33 cellular contexts compared by ENCODE assay signal in the genomic region with DNA sequence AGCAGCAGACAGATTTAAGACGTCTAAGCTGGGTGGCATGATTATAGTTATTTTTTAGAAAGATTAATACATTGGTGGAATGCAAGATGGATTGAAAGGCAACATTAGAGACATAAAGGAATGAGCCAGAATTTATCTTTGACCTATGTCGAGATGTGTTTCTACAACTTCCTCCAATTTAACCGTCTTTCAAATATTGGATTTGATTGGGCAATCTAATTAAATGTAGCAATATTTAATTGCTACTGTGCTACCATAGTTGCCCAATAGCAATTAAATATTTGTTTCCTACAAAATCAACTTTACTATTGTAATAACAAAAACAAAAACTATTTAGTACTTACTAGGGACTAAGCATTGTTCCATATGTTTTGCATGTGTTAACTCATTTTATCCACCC. TPM values are rescaled to one million over a fixed set of nuclear protein-coding genes. Genes with fewer than 3 reads are reported as not detected.
"Had no signal": no experiment of that assay in that cellular context is flagged by ENCODE, and none has a peak within 500 bp of the region (broad histone marks: within the 10 kb centered on the region; RNA-seq: fewer than 3 reads in every experiment).

No MANE protein-coding gene starts in this region.

- DNase-seq: natural killer cell; occipital lobe; ovary; posterior cingulate gyrus; psoas muscle; right cardiac atrium; stimulated activated CD4-positive, alpha-beta T cell treated with anti-CD3 and anti-CD28 coated beads, Interleukin-12 subunit alpha, Interleukin-12 subunit beta, amount 100 ng/mL, for 4 hours; stimulated activated CD4-positive, alpha-beta T cell treated with anti-CD3 and anti-CD28 coated beads, Interleukin-1b, Interleukin-23, amount 100 ng/mL, for 48 hours; stimulated activated CD4-positive, alpha-beta T cell treated with anti-CD3 and anti-CD28 coated beads, Interleukin-4, amount 100 ng/mL, for 1 hour; stimulated activated CD4-positive, alpha-beta T cell treated with anti-CD3 and anti-CD28 coated beads, Interleukin-4, amount 100 ng/mL, for 4 hours; stimulated activated CD8-positive, alpha-beta memory T cell treated with anti-CD3 and anti-CD28 coated beads, Interleukin-4, amount 100 ng/mL, for 48 hours; stimulated activated naive CD4-positive, alpha-beta T cell; stimulated activated naive CD8-positive, alpha-beta T cell treated with anti-CD3 and anti-CD28 coated beads, Interleukin-15, amount 100 ng/mL, for 72 hours; stimulated activated naive CD8-positive, alpha-beta T cell treated with anti-CD3 and anti-CD28 coated beads, Interleukin-15, Interleukin-2, amounts not matched to agents 100 U/mL and 50 U/mL, for 24 hours; substantia nigra; testis; tibial artery; transverse colon; upper lobe of right lung; uterus had no signal

- ATAC-seq: natural killer cell; psoas muscle; right cardiac atrium; sciatic nerve; stimulated activated memory B cell treated with anti-CD40 and anti-IgM and Interleukin-4, amounts not matched to agents 10 μg/mL and 1 μg/mL and 100 μg/mL, for 72 hours; stimulated activated naive CD8-positive, alpha-beta T cell treated with anti-CD3 and anti-CD28 coated beads, Interleukin-15, amount 100 ng/mL, for 72 hours; stimulated activated naive CD8-positive, alpha-beta T cell treated with anti-CD3 and anti-CD28 coated beads, Interleukin-15, Interleukin-2, amounts not matched to agents 100 U/mL and 50 U/mL, for 24 hours; upper lobe of right lung had no signal

- H3K4me2 ChIP-seq: neural progenitor cell, smooth muscle cell had no signal

- H3K27me3 ChIP-seq: neural progenitor cell, ovary, suprapubic skin, testis, tibial artery, transverse colon, upper lobe of right lung, uterus had no signal

- H3K4me3 ChIP-seq: neural progenitor cell, ovary, psoas muscle, skin epidermis, smooth muscle cell, spleen, suprapubic skin, testis, tibial artery, transverse colon, upper lobe of right lung, uterus had no signal

- H3K9ac ChIP-seq: neural progenitor cell, parathyroid adenoma had no signal

- H2AFZ ChIP-seq: neural progenitor cell, parathyroid adenoma had no signal

- H3K79me2 ChIP-seq: parathyroid adenoma had no signal

- H3K27ac ChIP-seq: neural progenitor cell, ovary, parathyroid adenoma, psoas muscle, skin epidermis, suprapubic skin, testis, tibial artery, transverse colon, upper lobe of right lung, uterus had no signal

- H3K4me1 ChIP-seq: neural progenitor cell, parathyroid adenoma, psoas muscle, spleen, suprapubic skin, testis, tibial artery, transverse colon, upper lobe of right lung, uterus had no signal

- H3K36me3 ChIP-seq: neural progenitor cell, ovary, spleen, suprapubic skin, tibial artery, transverse colon, upper lobe of right lung, uterus had no signal

- H3K9me3 ChIP-seq: ovary, testis, uterus had no signal

RNA-seq across cellular contexts. Expression of a gene that starts 30.4 kb away (rescaled TPM):
- total RNA-seq: natural killer cell, occipital lobe, osteoblast, progenitor cell of endocrine pancreas, psoas muscle, renal cortical epithelial cell, right cardiac atrium, smooth muscle cell, suprapubic skin, transverse colon, upper lobe of right lung, urinary bladder had no signal
- polyA plus RNA-seq: neural cell, right cardiac atrium, smooth muscle cell, spleen, urinary bladder had no signal

RNA-seq across cellular contexts. Expression of a gene that starts 39.8 kb away (rescaled TPM):
- total RNA-seq: natural killer cell, osteoblast, progenitor cell of endocrine pancreas, renal cortical epithelial cell, smooth muscle cell, spleen had no signal
- polyA plus RNA-seq: smooth muscle cell had no signal
